Comparison of ENCODE assay signal across 33 cellular contexts in the genomic region with DNA sequence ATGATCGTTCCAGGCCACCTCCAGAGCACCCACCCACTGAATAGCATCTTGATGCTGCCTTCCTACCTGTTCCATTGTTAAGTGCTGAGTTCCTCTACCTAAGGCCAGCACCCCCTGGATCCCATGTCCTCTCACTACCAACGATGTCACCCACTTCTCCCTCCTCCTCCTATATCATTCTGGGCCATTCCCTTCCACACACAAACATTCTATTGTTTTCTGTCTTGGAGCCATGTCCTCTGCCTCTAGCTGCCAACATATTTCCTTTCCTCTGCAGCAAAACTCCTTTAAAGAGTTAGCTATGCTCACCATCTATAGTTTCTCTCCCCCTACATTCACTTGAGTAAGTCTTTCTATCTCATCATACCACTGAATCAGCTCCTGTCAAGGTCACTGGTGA.
"Had no signal": no experiment of that assay in that cellular context is flagged by ENCODE, and none has a peak within 500 bp of the region (broad histone marks: within the 10 kb centered on the region; RNA-seq: fewer than 3 reads in every experiment).

No MANE protein-coding gene starts in this region.

- ATAC-seq: activated CD4-positive, CD25-positive, alpha-beta regulatory T cell treated with anti-CD3 and anti-CD28 coated beads, Interleukin-2, amount 50 U/mL, for 24 hours; activated T-cell treated with anti-CD3 and anti-CD28 coated beads, Interleukin-2, amount 50 U/mL, for 72 hours; esophagus mucosa; foreskin keratinocyte; gastroesophageal sphincter; T-helper 17 cell had no signal

- H3K4me1 Mint-ChIP-seq: brain had no signal

- H3K4me3 Mint-ChIP-seq: activated B cell treated with CpG ODN at 0.5 μM for 24 hours; activated CD4-positive, alpha-beta memory T cell treated with anti-CD3 and anti-CD28 coated beads, Interleukin-2, amount 10 ng/mL, durations not matched to agents 7 days and 5 days; activated naive CD8-positive, alpha-beta T cell; activated T-cell treated with anti-CD3 and anti-CD28 coated beads, Interleukin-2, amount 50 U/mL, for 24 hours; activated T-cell treated with anti-CD3 and anti-CD28 coated beads, Interleukin-2, amount 50 U/mL, for 72 hours; brain; central memory CD8-positive, alpha-beta T cell; dendritic cell treated with granulocyte-macrophage colony-stimulating factor and Interleukin-4, amounts not matched to agents 40 ng/mL and 50 ng/mL, for 4 days; endodermal cell; T-helper 17 cell; T-helper 2 cell treated with Interferon-gamma antibody and Interleukin-4, amounts not matched to agents 5 μg/mL and 100 μg/mL, for 36 hours had no signal

- H3K27ac Mint-ChIP-seq: activated B cell treated with CpG ODN at 0.5 μM for 24 hours; activated CD4-positive, alpha-beta memory T cell treated with anti-CD3 and anti-CD28 coated beads, Interleukin-2, amount 10 ng/mL, durations not matched to agents 7 days and 5 days; activated naive CD8-positive, alpha-beta T cell; activated T-cell treated with anti-CD3 and anti-CD28 coated beads, Interleukin-2, amount 50 U/mL, for 24 hours; activated T-cell treated with anti-CD3 and anti-CD28 coated beads, Interleukin-2, amount 50 U/mL, for 72 hours; dendritic cell treated with granulocyte-macrophage colony-stimulating factor and Interleukin-4, amounts not matched to agents 40 ng/mL and 50 ng/mL, for 4 days; endodermal cell; T-helper 17 cell; T-helper 2 cell treated with Interferon-gamma antibody and Interleukin-4, amounts not matched to agents 5 μg/mL and 100 μg/mL, for 36 hours had no signal

- H3K4me1 ChIP-seq: ascending aorta, foreskin keratinocyte had no signal

- H3K4me3 ChIP-seq: ascending aorta, cardiac muscle cell, coronary artery, gastroesophageal sphincter had no signal

- H3K9me3 ChIP-seq: ascending aorta, breast epithelium, gastroesophageal sphincter had no signal

- H3K36me3 ChIP-seq: ascending aorta, breast epithelium, cardiac muscle cell, gastroesophageal sphincter, WERI-Rb-1 had no signal

- H3K27me3 ChIP-seq: ascending aorta, breast epithelium, foreskin keratinocyte had no signal

- H3K27ac ChIP-seq: ascending aorta, breast epithelium, cardiac muscle cell, coronary artery, foreskin keratinocyte, gastroesophageal sphincter, WERI-Rb-1 had no signal

- DNase-seq: activated B cell treated with CpG ODN at 0.5 μM for 24 hours; activated CD4-positive, alpha-beta memory T cell treated with anti-CD3 and anti-CD28 coated beads, Interleukin-2, amount 10 ng/mL, durations not matched to agents 7 days and 5 days; activated CD4-positive, alpha-beta T cell treated with anti-CD3 and anti-CD28 coated beads for 48 hours; activated CD4-positive, alpha-beta T cell treated with anti-CD3 and anti-CD28 coated beads, Interleukin-2, amount 50 U/mL, for 4 hours; activated CD8-positive, alpha-beta memory T cell treated with anti-CD3 and anti-CD28 coated beads, Interleukin-2, amount 50 U/mL, for 48 hours; activated effector memory CD4-positive, alpha-beta T cell treated with Interleukin-2 at 50 U/mL for 16 hours; activated gamma-delta T cell treated with Interleukin-2 at 50 U/mL for 16 hours; activated naive CD4-positive, alpha-beta T cell treated with anti-CD3 and anti-CD28 coated beads, Interleukin-2, amount 50 U/mL, for 16 hours; activated naive CD4-positive, alpha-beta T cell treated with Interleukin-2 at 50 U/mL for 16 hours; activated T-cell treated with anti-CD3 and anti-CD28 coated beads for 4 hours; activated T-cell treated with anti-CD3 and anti-CD28 coated beads, Interleukin-2, amount 50 U/mL, for 24 hours; activated T-cell treated with anti-CD3 and anti-CD28 coated beads, Interleukin-2, amount 50 U/mL, for 72 hours; dorsolateral prefrontal cortex; effector memory CD4-positive, alpha-beta T cell; endodermal cell; foreskin keratinocyte; head of caudate nucleus; T-helper 1 cell; T-helper 17 cell; T1000; WERI-Rb-1 had no signal

- H3K9me3 Mint-ChIP-seq: activated B cell treated with CpG ODN at 0.5 μM for 24 hours; activated CD4-positive, alpha-beta memory T cell treated with anti-CD3 and anti-CD28 coated beads, Interleukin-2, amount 10 ng/mL, durations not matched to agents 7 days and 5 days; activated T-cell treated with anti-CD3 and anti-CD28 coated beads, Interleukin-2, amount 50 U/mL, for 24 hours; central memory CD8-positive, alpha-beta T cell; dendritic cell treated with granulocyte-macrophage colony-stimulating factor and Interleukin-4, amounts not matched to agents 40 ng/mL and 50 ng/mL, for 4 days; endodermal cell; T-helper 2 cell treated with Interferon-gamma antibody and Interleukin-4, amounts not matched to agents 5 μg/mL and 100 μg/mL, for 36 hours had no signal

- H3K36me3 Mint-ChIP-seq: brain had no signal
